ENCODE assay signal across 8 cellular contexts in the genomic region with DNA sequence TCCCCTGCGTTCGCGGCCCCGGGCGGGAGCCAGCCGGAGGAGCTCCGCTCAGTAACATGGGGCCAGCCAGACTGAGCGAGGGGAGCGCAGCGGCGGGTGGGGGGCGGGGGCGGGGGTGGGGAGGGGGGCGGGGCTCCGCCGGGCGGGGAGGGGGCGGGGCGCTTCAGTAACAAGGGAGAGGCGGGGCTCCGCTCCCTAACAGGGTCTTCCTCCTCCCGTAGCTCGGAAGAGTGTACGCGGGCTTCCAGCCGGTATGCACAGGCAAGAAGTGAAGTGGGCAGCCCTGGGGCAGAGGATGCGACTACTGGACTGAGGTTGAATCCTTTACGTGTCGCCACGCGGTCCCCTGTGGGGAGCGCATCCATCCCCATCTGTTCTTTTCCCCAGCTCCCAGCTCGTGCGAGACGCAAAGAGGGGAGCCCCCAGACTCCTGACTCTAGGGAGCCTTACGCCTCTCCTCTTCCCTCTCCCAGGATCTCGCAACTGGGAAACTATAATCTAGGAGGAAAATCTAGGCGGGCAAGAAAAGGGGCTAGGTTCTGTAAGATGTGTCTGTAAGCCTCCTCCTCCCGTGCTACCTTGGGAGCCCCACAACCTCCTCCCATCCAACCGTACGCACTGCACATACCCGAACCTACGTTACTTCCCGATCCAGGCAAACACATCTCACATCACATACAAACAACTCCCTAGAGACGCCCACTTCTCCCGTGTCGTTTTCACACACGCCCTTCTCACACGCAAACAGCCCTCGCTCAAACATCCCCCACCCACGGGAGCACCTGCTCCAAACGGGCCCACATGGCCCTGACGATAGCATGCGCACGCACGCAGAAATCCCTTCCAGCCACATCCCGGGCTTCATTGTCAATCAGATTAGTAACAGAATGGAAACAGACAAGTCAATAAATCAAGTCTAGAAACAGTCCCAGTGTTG. TPM values are rescaled to one million over a fixed set of nuclear protein-coding genes. Genes with fewer than 3 reads are reported as not detected.
DNase-seq lines count a peak whose midpoint lies in the region; ATAC-seq, FAIRE-seq and TF ChIP-seq lines count a peak whose summit lies in the region.

A gene with protein sequence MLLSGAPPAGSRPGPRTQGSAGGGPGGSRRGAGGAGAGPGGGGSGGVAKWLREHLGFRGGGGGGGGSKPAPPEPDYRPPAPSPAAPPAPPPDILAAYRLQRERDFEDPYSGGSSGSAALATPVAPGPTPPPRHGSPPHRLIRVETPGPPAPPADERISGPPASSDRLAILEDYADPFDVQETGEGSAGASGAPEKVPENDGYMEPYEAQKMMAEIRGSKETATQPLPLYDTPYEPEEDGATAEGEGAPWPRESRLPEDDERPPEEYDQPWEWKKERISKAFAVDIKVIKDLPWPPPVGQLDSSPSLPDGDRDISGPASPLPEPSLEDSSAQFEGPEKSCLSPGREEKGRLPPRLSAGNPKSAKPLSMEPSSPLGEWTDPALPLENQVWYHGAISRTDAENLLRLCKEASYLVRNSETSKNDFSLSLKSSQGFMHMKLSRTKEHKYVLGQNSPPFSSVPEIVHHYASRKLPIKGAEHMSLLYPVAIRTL (minus strand): TSS at position 73 of the 937 bp plus-strand sequence. CDS start 15 bp downstream, at position 58.

- intact Hi-C loops in mammary epithelial cell (cut with micrococcal nuclease), result loop anchor here (1.0 kb wide), 1 partner anchor 10 kb away; no protein-coding TSS in a partner anchor

- peak within 1 kb of the TSS; percentile 94 for H2AFZ ChIP-seq in mammary epithelial cell (ENCODE audit: low read depth, low read length)

- no peaks in the 10 kb centered on the region for H3K79me2 ChIP-seq in mammary epithelial cell (ENCODE audit: insufficient read depth, low read length)

- no peak for ATAC-seq in GM18502 (IDR thresholded peaks at IDR 0.05; ENCODE audit: poor library complexity, unreplicated experiment)

- CTCF ChIA-PET in mammary epithelial cell (lab: Charles Lee; ENCODE audit: low non-redundant PET), result interaction anchor here (0.6 to 0.7 kb wide), 2 partner anchors 10 to 25 kb away, joined by 4 to 7 read pairs; no protein-coding TSS in a partner anchor

- BruUV-seq in mammary epithelial cell (replicated peaks; lab: Mats Ljungman, UMichigan), result no TSS peak

- TF ChIP-seq CTCF in NB4 (IDR thresholded peaks at IDR 0.05; ENCODE audit: low read depth, low read length) (no peak), VCaP (conservative IDR thresholded peaks at IDR 0.05) (no peak), mammary epithelial cell (conservative IDR thresholded peaks at IDR 0.05 in 1 of 2, IDR thresholded peaks at IDR 0.05 in 1 of 2; ENCODE audit: extremely low read depth in 1 of 2, insufficient read depth in 1 of 2, low read depth in 1 of 2, low read length in 2 of 2) (no peak), kidney epithelial cell (IDR thresholded peaks at IDR 0.05; ENCODE audit: insufficient read depth, low read length, poor library complexity, severe bottlenecking) (no peak)

- peak within 1 kb of the TSS; percentile 9 for H3K9ac ChIP-seq in mammary epithelial cell (ENCODE audit: insufficient read depth, low read length)

- peak within 1 kb of the TSS; percentile 87 for H3K4me2 ChIP-seq in mammary epithelial cell (ENCODE audit: insufficient read depth, low read depth, low read length)

- peaks cover 6% of the 10 kb centered on the region for H3K4me1 ChIP-seq in mammary epithelial cell (ENCODE audit: insufficient read depth, low read length)

- no peaks in the 10 kb centered on the region for H3K27me3 ChIP-seq in mammary epithelial cell (ENCODE audit: insufficient read depth, low read length)
- H3K27me3 ChIP-seq in kidney epithelial cell (ENCODE audit: control insufficient read depth, insufficient read depth, low read length), result no peaks in the 10 kb centered on the region

- peak; percentile 61 for DNase-seq in GM12892 (ENCODE audit: insufficient read length)
- peak; percentile 49 for DNase-seq in NB4 (ENCODE audit: low read depth)
- no peak for DNase-seq in mammary epithelial cell
- DNase-seq in kidney epithelial cell (ENCODE audit: low read depth), result no peak
- peak; percentile 56 to 71 (median 64) for DNase-seq in stimulated activated CD4-positive, alpha-beta T cell treated with anti-CD3 and anti-CD28 coated beads, Interleukin-1b, Interleukin-23, amount 100 ng/mL, for 24 hours (ENCODE audit: low read depth in 4 of 4, low spot score in 1 of 4)
- no peak for DNase-seq in A172 (ENCODE audit: low spot score)

- FAIRE-seq in GM12892 (lab: Jason Lieb, UNC), result peak; percentile 91

- TF ChIP-seq POLR2A in GM12892 (IDR thresholded peaks at IDR 0.05; ENCODE audit: low read depth, low read length) (peak; percentile 60; the same call in 1 of the 2 replicates), NB4 (IDR thresholded peaks at IDR 0.05; ENCODE audit: extremely low read depth, insufficient read length) (no peak)

- no peaks in the 10 kb centered on the region for H3K9me3 ChIP-seq in mammary epithelial cell (replicated peaks; ENCODE audit: insufficient read depth, low read length)

- dilution Hi-C loops in mammary epithelial cell (cut with HindIII; ENCODE audit: low sequenced_read_pairs), result no loop called here

- H3K27ac ChIP-seq in VCaP, result peak within 1 kb of the TSS; percentile 56; the same call in 1 of the 2 replicates
- no peak within 1 kb of the TSS for H3K27ac ChIP-seq in mammary epithelial cell (ENCODE audit: insufficient read depth, low read depth, low read length)

- in situ Hi-C loops in mammary epithelial cell (cut with MboI; ENCODE audit: low sequenced_read_pairs in 2 of 2), result no loop called here

- no peaks in the 10 kb centered on the region for H4K20me1 ChIP-seq in mammary epithelial cell (ENCODE audit: insufficient read depth, low read length)

- H3K36me3 ChIP-seq in mammary epithelial cell (ENCODE audit: insufficient read depth, low read length), result no peaks in the 10 kb centered on the region
- no peaks in the 10 kb centered on the region for H3K36me3 ChIP-seq in kidney epithelial cell (ENCODE audit: control insufficient read depth, insufficient read depth, low read length)

- WGBS in mammary epithelial cell (ENCODE audit: low coverage, missing lambda C conversion rate), result 7% methylated on average over 22 of the region's 57 CpGs

- H3K4me3 ChIP-seq in NB4 (ENCODE audit: low read depth, low read length), result peak within 1 kb of the TSS; percentile 32
- peak within 1 kb of the TSS; percentile 48 to 59 (median 56) for H3K4me3 ChIP-seq in mammary epithelial cell (replicated peaks in 1 of 3; ENCODE audit: insufficient read depth in 1 of 3, low read depth in 2 of 3, low read length in 3 of 3)
- H3K4me3 ChIP-seq in kidney epithelial cell (ENCODE audit: low read depth, low read length), result peak within 1 kb of the TSS; percentile 53

RNA-seq across cellular contexts. Expression of the gene that starts here (rescaled TPM):
- 9.7 TPM for polyA plus RNA-seq in GM12892 (2012; ENCODE audit: missing spikeins)
- 1 to 10 TPM in 1 of 2 donors, under 1 TPM in 1; 0.50 to 1.3 TPM for total RNA-seq in mammary epithelial cell
- 1.0 TPM for polyA plus RNA-seq in mammary epithelial cell
- not detected for polyA minus RNA-seq in mammary epithelial cell
- total RNA-seq in kidney epithelial cell, result 0.89 and 1.6 TPM in 2 replicates
- 0.38 TPM in 1 of 2 replicates, not detected in the other for total RNA-seq in A172 (2014; rRNA removed; shearing (Covaris generic))

Comparison
In these comparisons a context has a peak if more than half of its experiments do, and no peak if none do; other contexts are left out.
1. DNase-seq: peak in GM12892 (single experiment), NB4 (single experiment) and stimulated activated CD4-positive, alpha-beta T cell treated with anti-CD3 and anti-CD28 coated beads, Interleukin-1b, Interleukin-23, amount 100 ng/mL, for 24 hours (4 of 4); none in mammary epithelial cell (single experiment), kidney epithelial cell (single experiment) and A172 (single experiment).
2. Peak in every context shown above with its lines, with median percentiles within 50 percentile points of each other: H3K4me3 ChIP-seq.